13 cellular contexts compared by ENCODE assay signal in the genomic region with DNA sequence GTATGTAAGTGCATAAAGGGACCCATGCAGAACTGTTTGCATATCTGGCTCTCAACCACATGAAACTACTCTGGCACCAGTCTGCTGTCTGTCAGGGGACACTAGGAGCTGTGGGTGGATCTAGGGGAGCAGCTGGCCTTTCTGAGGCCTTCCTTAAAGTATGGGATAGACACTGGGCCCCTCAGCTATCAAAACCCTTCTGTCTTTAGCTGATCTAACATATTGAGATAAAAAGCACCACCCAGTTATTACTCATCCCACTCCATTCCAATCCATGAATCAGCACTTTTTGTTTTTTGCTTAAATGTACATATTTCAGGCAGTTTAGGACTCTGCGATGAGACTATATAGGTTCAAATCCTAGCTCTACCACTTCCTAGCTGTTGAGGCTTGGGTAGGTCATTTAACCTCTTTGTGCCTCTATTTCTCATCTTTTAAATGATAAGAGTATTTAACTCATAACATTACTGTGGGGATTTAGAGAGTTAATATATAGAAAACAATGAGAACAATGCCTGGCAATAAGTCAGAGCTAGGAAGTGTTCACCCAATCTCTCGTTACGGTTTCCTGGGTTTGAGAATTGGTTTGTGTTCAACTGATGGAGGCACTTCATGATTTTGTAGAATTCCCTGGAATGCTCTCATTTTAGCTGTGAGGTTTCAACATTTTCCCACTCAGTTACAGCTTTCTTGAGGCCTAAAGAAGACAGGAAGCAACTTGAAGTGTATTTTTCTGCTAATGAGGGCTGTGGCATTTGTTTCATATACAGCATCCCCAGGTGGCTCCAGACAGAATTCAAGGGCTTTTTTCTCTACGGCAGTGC.
DNase-seq lines count a peak whose midpoint lies in the region; ATAC-seq, FAIRE-seq and TF ChIP-seq lines count a peak whose summit lies in the region.
"Had no signal": no experiment of that assay in that cellular context is flagged by ENCODE, and none has a peak within 500 bp of the region (broad histone marks: within the 10 kb centered on the region; RNA-seq: fewer than 3 reads in every experiment).

No MANE protein-coding gene starts in this region.

- H3K27ac Mint-ChIP-seq in CD4-positive, alpha-beta T cell = peak overlapping the region; percentile 25
- peak overlapping the region; percentile 12 to 91 (median 77) for H3K27ac Mint-ChIP-seq in brain
- H3K27ac Mint-ChIP-seq: activated CD4-positive, alpha-beta memory T cell treated with anti-CD3 and anti-CD28 coated beads, Interleukin-2, amount 10 ng/mL, durations not matched to agents 7 days and 5 days had no signal

- TF ChIP-seq CTCF in CD4-positive, alpha-beta T cell (IDR thresholded peaks at IDR 0.05) = no peak
- no peak for TF ChIP-seq CTCF in brain (conservative IDR thresholded peaks at IDR 0.05)
- no peak for TF ChIP-seq CTCF in lower lobe of right lung (IDR thresholded peaks at IDR 0.05)
- no peak for TF ChIP-seq CTCF in vagina (IDR thresholded peaks at IDR 0.05)

- no peaks in the 10 kb centered on the region for H3K9me3 Mint-ChIP-seq in CD4-positive, alpha-beta T cell
- no peaks in the 10 kb centered on the region for H3K9me3 Mint-ChIP-seq in brain
- H3K9me3 Mint-ChIP-seq: activated CD4-positive, alpha-beta memory T cell treated with anti-CD3 and anti-CD28 coated beads, Interleukin-2, amount 10 ng/mL, durations not matched to agents 7 days and 5 days; memory B cell had no signal

- no peak for TF ChIP-seq RAD21 in Ishikawa (IDR thresholded peaks at IDR 0.05; ENCODE audit: low read depth)

- POLR2A ChIA-PET in CD4-positive, alpha-beta T cell (lab: Charles Lee) = interaction anchor here (1.2 to 1.5 kb wide), 3 partner anchors 69 to 311 kb away, joined by 4 read pairs; partner anchors contain the start of gene LRIG2

- H3K36me3 Mint-ChIP-seq in CD4-positive, alpha-beta T cell (ENCODE audit: low read depth) = no peaks in the 10 kb centered on the region
- no peaks in the 10 kb centered on the region for H3K36me3 Mint-ChIP-seq in brain
- H3K36me3 Mint-ChIP-seq: memory B cell had no signal

- intact Hi-C loops in CD4-positive, alpha-beta T cell (cut with DNase I, micrococcal nuclease) = loop anchor here (2.0 to 10.0 kb wide), 4 partner anchors 311 to 1137 kb away; no protein-coding TSS in a partner anchor
- intact Hi-C loops in lower lobe of right lung (cut with DNase I) = no loop called here
- intact Hi-C loops in vagina (cut with DNase I) = loop anchor here (5.0 kb wide), 1 partner anchor 540 kb away; no protein-coding TSS in a partner anchor

- no peaks in the 10 kb centered on the region for H3K27me3 ChIP-seq in CD4-positive, alpha-beta T cell (ENCODE audit: control insufficient read depth, insufficient read depth, low read length)
- H3K27me3 ChIP-seq in lower lobe of right lung (ENCODE audit: low read depth) = no peaks in the 10 kb centered on the region
- no peaks in the 10 kb centered on the region for H3K27me3 ChIP-seq in vagina
- H3K27me3 ChIP-seq: esophagus squamous epithelium had no signal

- no peak overlapping the region for H3K4me3 Mint-ChIP-seq in CD4-positive, alpha-beta T cell
- H3K4me3 Mint-ChIP-seq in brain = no peak overlapping the region
- H3K4me3 Mint-ChIP-seq: activated CD4-positive, alpha-beta memory T cell treated with anti-CD3 and anti-CD28 coated beads, Interleukin-2, amount 10 ng/mL, durations not matched to agents 7 days and 5 days had no signal

- no peak overlapping the region for H3K27ac ChIP-seq in CD4-positive, alpha-beta T cell (ENCODE audit: low read depth, low read length)
- peak overlapping the region; percentile 21 for H3K27ac ChIP-seq in lower lobe of right lung
- no peak overlapping the region for H3K27ac ChIP-seq in vagina

- no peak for TF ChIP-seq EP300 in Ishikawa (IDR thresholded peaks at IDR 0.05; ENCODE audit: borderline replicate concordance)

- H3K27me3 Mint-ChIP-seq in CD4-positive, alpha-beta T cell = no peaks in the 10 kb centered on the region
- no peaks in the 10 kb centered on the region for H3K27me3 Mint-ChIP-seq in brain
- H3K27me3 Mint-ChIP-seq: activated CD4-positive, alpha-beta memory T cell treated with anti-CD3 and anti-CD28 coated beads, Interleukin-2, amount 10 ng/mL, durations not matched to agents 7 days and 5 days; memory B cell had no signal

- H3K9me3 ChIP-seq in CD4-positive, alpha-beta T cell (ENCODE audit: control insufficient read depth, low read length) = no peaks in the 10 kb centered on the region
- H3K9me3 ChIP-seq in lower lobe of right lung (no peaks in the 10 kb centered on the region), vagina (no peaks in the 10 kb centered on the region)
- H3K9me3 ChIP-seq: esophagus squamous epithelium had no signal

- FAIRE-seq in GM12892 (lab: Jason Lieb, UNC) = no peak

- H3K4me3 ChIP-seq in lower lobe of right lung (no peak overlapping the region), vagina (no peak overlapping the region)
- H3K4me3 ChIP-seq: esophagus squamous epithelium had no signal

- H3K36me3 ChIP-seq in lower lobe of right lung (no peaks in the 10 kb centered on the region), vagina (no peaks in the 10 kb centered on the region)
- H3K36me3 ChIP-seq: esophagus squamous epithelium had no signal

- CTCF ChIA-PET in CD4-positive, alpha-beta T cell (lab: Charles Lee) = interaction anchor here (1.4 kb wide), 1 partner anchor 9 kb away, joined by 4 read pairs; no protein-coding TSS in a partner anchor

- TF ChIP-seq POLR2A in vagina (IDR thresholded peaks at IDR 0.05) = no peak
- TF ChIP-seq POLR2A in GM12892 (IDR thresholded peaks at IDR 0.05; ENCODE audit: low read depth, low read length) = no peak

- DNase-seq in CD4-positive, alpha-beta T cell = no peak
- no peak for DNase-seq in lower lobe of right lung
- no peak for DNase-seq in vagina (ENCODE audit: extremely low spot score in 2 of 2)
- no peak for DNase-seq in GM12892 (ENCODE audit: insufficient read length)
- no peak for DNase-seq in amniotic stem cell (lab: John Stamatoyannopoulos, UW)
- no peak for DNase-seq in NCI-H2227 (lab: John Stamatoyannopoulos, UW; ENCODE audit: unreplicated experiment)
- DNase-seq: activated CD4-positive, alpha-beta memory T cell treated with anti-CD3 and anti-CD28 coated beads, Interleukin-2, amount 10 ng/mL, durations not matched to agents 7 days and 5 days; esophagus squamous epithelium; NCI-H187; stimulated activated CD8-positive, alpha-beta memory T cell treated with anti-CD3 and anti-CD28 coated beads, Interleukin-4, amount 100 ng/mL, for 48 hours had no signal

- H3K4me1 ChIP-seq in lower lobe of right lung (peaks cover 33% of the 10 kb centered on the region), vagina (peaks cover 28% of the 10 kb centered on the region)

- ATAC-seq in CD4-positive, alpha-beta T cell (ENCODE audit: poor library complexity) = no peak
- peak; percentile 21 to 35 for ATAC-seq in lower lobe of right lung

- peaks cover 44% of the 10 kb centered on the region for H3K4me1 Mint-ChIP-seq in CD4-positive, alpha-beta T cell (ENCODE audit: low read depth)
- peaks cover 30% of the 10 kb centered on the region for H3K4me1 Mint-ChIP-seq in brain

TF ChIP-seq in Ishikawa, 13 proteins besides CTCF, POLR2A, EP300 and RAD21:
- TF ChIP-seq NFIC (IDR thresholded peaks at IDR 0.05) = peak; percentile 33; the same call in 1 of the 2 replicates
- TF ChIP-seq TCF12 (IDR thresholded peaks at IDR 0.05; ENCODE audit: low read depth) = no peak
- TF ChIP-seq EGR1 (IDR thresholded peaks at IDR 0.05) = no peak
- TF ChIP-seq CEBPB (IDR thresholded peaks at IDR 0.05) = no peak
- TF ChIP-seq FOXM1 (IDR thresholded peaks at IDR 0.05; ENCODE audit: borderline replicate concordance, low read depth) = no peak
- TF ChIP-seq, protein P1, sequence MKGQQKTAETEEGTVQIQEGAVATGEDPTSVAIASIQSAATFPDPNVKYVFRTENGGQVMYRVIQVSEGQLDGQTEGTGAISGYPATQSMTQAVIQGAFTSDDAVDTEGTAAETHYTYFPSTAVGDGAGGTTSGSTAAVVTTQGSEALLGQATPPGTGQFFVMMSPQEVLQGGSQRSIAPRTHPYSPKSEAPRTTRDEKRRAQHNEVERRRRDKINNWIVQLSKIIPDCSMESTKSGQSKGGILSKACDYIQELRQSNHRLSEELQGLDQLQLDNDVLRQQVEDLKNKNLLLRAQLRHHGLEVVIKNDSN (IDR thresholded peaks at IDR 0.05) = no peak
- TF ChIP-seq ZBTB7A (IDR thresholded peaks at IDR 0.05; ENCODE audit: low read depth) = no peak
- no peak for TF ChIP-seq CREB1 (IDR thresholded peaks at IDR 0.05; ENCODE audit: low read depth)
